11 cellular contexts compared by ENCODE assay signal in the genomic region with DNA sequence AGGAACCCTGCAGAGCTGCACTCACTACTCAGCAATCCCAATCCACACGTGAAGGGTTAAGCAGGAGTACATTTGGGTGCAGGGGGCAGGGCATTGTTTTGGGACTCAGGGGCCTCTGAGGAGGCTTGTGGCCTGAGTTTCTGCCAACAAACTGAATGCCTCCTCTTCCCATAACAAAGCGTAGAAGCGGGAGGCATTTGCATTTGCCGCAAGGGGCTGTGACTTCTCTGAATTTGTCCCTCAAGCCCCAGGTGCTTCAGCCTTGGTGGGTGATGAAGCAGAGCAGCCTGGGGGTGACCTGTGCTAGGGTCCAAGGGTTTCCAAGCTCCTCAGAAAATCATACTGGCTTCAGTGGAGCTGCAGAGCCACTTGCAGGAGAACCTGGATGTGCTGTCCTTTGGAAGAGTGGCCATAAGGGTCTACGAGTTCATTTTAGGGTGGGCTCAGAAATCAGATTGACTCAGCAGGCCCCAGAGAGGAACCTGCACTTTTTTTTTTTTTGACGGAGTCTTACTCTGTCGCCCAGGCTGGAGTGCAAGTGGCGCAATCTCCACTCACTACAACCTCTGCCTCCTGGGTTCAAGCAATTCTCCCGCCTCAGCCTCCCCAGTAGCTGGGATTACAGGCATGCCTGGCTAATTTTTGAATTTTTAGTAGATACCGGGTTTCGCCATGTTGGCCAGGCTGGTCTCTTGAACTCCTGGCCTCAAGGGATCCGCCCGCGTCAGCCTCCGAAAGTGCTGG. TPM values are rescaled to one million over a fixed set of nuclear protein-coding genes. Genes with fewer than 3 reads are reported as not detected.
DNase-seq lines count a peak whose midpoint lies in the region; ATAC-seq and TF ChIP-seq lines count a peak whose summit lies in the region.
"Had no signal": no experiment of that assay in that cellular context is flagged by ENCODE, and none has a peak within 500 bp of the region (broad histone marks: within the 10 kb centered on the region; RNA-seq: fewer than 3 reads in every experiment).

No MANE protein-coding gene starts in this region.

- H3K4me3 Mint-ChIP-seq in GM23338 (peak overlapping the region; percentile 96), T-helper 17 cell (no peak overlapping the region)

- H3K36me3 ChIP-seq in BLaER1: peaks cover 38% of the 10 kb centered on the region
- peaks cover 30% of the 10 kb centered on the region for H3K36me3 ChIP-seq in GM23338 (ENCODE audit: insufficient read depth)

- H3K27ac Mint-ChIP-seq in GM23338: peak overlapping the region; percentile 99
- H3K27ac Mint-ChIP-seq in T-helper 17 cell: peak overlapping the region; percentile 98

- peaks cover 28% of the 10 kb centered on the region for H3K27me3 Mint-ChIP-seq in GM23338 (ENCODE audit: insufficient read depth, low read depth, poor library complexity)
- H3K27me3 Mint-ChIP-seq in T-helper 17 cell: no peaks in the 10 kb centered on the region

- H3K9me3 Mint-ChIP-seq in GM23338: peaks cover 3% of the 10 kb centered on the region; the same call in 2 of the 3 replicates

- H3K9me3 ChIP-seq in BLaER1: no peaks in the 10 kb centered on the region
- no peaks in the 10 kb centered on the region for H3K9me3 ChIP-seq in T-helper 17 cell (ENCODE audit: control insufficient read depth, low read length, poor library complexity, severe bottlenecking)

- no peaks in the 10 kb centered on the region for H3K27me3 ChIP-seq in BLaER1
- H3K27me3 ChIP-seq in GM23338 (ENCODE audit: insufficient read depth): no peaks in the 10 kb centered on the region

- TF ChIP-seq CTCF in GM23338 (conservative IDR thresholded peaks at IDR 0.05; ENCODE audit: low read depth in 2 of 2): no peak

- H3K4me1 ChIP-seq in BLaER1 (peaks cover 60% of the 10 kb centered on the region), GM23338 (ENCODE audit: insufficient read depth) (peaks cover 44% of the 10 kb centered on the region)

- H3K27ac ChIP-seq in BLaER1: no peak overlapping the region
- peak overlapping the region; percentile 94 for H3K27ac ChIP-seq in GM23338 (ENCODE audit: low read depth)

- H3K36me3 Mint-ChIP-seq in GM23338 (ENCODE audit: low read depth): peaks cover 48% of the 10 kb centered on the region
- H3K36me3 Mint-ChIP-seq in T-helper 17 cell (ENCODE audit: low read depth): peaks cover 4% of the 10 kb centered on the region

- no peak overlapping the region for H3K4me3 ChIP-seq in BLaER1
- H3K4me3 ChIP-seq in GM23338: peak overlapping the region; percentile 44
- H3K4me3 ChIP-seq in iPS-11a (ENCODE audit: low read depth, low read length): peak overlapping the region; percentile 88

- no peaks in the 10 kb centered on the region for H3K9me2 ChIP-seq in GM23338 (ENCODE audit: insufficient read depth)

- H3K79me2 ChIP-seq in GM23338 (replicated peaks; ENCODE audit: insufficient read depth): peaks cover 36% of the 10 kb centered on the region

- ATAC-seq in GM23338 (peak; percentile 68), T-helper 17 cell (no peak), HG02588 (IDR thresholded peaks at IDR 0.05; ENCODE audit: unreplicated experiment) (no peak), GM18867 (IDR thresholded peaks at IDR 0.05; ENCODE audit: unreplicated experiment) (no peak), GM19395 (IDR thresholded peaks at IDR 0.05; ENCODE audit: unreplicated experiment) (no peak)

- no peak overlapping the region for H2AFZ ChIP-seq in GM23338

- peaks cover 38% of the 10 kb centered on the region for H3F3A ChIP-seq in GM23338 (replicated peaks; ENCODE audit: low read depth)

- peaks cover 35% of the 10 kb centered on the region for H4K20me1 ChIP-seq in BLaER1
- peaks cover 27% of the 10 kb centered on the region for H4K20me1 ChIP-seq in GM23338 (replicated peaks; ENCODE audit: insufficient read depth)

- H3K9ac ChIP-seq in BLaER1: no peak overlapping the region

- H3K4me1 Mint-ChIP-seq in GM23338 (peaks cover 46% of the 10 kb centered on the region), T-helper 17 cell (peaks cover 26% of the 10 kb centered on the region)

- DNase-seq in GM23338 (ENCODE audit: low spot score) (peak; percentile 93), T-helper 17 cell (no peak), amniotic stem cell (lab: John Stamatoyannopoulos, UW) (no peak)
- DNase-seq: caudate nucleus, erythroblast, NCI-H187 had no signal

- H3K4me2 ChIP-seq in BLaER1: peak overlapping the region; percentile 96
- peak overlapping the region; percentile 72 for H3K4me2 ChIP-seq in GM23338

TF ChIP-seq in GM23338, 12 proteins besides CTCF, POLR2A, EP300 and RAD21:
- TF ChIP-seq ZNF114 (CRISPR knock-in tag; IDR thresholded peaks at IDR 0.05) (no peak), NANOG (IDR thresholded peaks at IDR 0.05; ENCODE audit: borderline replicate concordance) (0 out of 2 replicates have a peak, but pooled peaks have one; percentile 18), POLR2AphosphoS5 (IDR thresholded peaks at IDR 0.05; ENCODE audit: low read depth) (peak; percentile 70)
- TF ChIP-seq, protein P1, sequence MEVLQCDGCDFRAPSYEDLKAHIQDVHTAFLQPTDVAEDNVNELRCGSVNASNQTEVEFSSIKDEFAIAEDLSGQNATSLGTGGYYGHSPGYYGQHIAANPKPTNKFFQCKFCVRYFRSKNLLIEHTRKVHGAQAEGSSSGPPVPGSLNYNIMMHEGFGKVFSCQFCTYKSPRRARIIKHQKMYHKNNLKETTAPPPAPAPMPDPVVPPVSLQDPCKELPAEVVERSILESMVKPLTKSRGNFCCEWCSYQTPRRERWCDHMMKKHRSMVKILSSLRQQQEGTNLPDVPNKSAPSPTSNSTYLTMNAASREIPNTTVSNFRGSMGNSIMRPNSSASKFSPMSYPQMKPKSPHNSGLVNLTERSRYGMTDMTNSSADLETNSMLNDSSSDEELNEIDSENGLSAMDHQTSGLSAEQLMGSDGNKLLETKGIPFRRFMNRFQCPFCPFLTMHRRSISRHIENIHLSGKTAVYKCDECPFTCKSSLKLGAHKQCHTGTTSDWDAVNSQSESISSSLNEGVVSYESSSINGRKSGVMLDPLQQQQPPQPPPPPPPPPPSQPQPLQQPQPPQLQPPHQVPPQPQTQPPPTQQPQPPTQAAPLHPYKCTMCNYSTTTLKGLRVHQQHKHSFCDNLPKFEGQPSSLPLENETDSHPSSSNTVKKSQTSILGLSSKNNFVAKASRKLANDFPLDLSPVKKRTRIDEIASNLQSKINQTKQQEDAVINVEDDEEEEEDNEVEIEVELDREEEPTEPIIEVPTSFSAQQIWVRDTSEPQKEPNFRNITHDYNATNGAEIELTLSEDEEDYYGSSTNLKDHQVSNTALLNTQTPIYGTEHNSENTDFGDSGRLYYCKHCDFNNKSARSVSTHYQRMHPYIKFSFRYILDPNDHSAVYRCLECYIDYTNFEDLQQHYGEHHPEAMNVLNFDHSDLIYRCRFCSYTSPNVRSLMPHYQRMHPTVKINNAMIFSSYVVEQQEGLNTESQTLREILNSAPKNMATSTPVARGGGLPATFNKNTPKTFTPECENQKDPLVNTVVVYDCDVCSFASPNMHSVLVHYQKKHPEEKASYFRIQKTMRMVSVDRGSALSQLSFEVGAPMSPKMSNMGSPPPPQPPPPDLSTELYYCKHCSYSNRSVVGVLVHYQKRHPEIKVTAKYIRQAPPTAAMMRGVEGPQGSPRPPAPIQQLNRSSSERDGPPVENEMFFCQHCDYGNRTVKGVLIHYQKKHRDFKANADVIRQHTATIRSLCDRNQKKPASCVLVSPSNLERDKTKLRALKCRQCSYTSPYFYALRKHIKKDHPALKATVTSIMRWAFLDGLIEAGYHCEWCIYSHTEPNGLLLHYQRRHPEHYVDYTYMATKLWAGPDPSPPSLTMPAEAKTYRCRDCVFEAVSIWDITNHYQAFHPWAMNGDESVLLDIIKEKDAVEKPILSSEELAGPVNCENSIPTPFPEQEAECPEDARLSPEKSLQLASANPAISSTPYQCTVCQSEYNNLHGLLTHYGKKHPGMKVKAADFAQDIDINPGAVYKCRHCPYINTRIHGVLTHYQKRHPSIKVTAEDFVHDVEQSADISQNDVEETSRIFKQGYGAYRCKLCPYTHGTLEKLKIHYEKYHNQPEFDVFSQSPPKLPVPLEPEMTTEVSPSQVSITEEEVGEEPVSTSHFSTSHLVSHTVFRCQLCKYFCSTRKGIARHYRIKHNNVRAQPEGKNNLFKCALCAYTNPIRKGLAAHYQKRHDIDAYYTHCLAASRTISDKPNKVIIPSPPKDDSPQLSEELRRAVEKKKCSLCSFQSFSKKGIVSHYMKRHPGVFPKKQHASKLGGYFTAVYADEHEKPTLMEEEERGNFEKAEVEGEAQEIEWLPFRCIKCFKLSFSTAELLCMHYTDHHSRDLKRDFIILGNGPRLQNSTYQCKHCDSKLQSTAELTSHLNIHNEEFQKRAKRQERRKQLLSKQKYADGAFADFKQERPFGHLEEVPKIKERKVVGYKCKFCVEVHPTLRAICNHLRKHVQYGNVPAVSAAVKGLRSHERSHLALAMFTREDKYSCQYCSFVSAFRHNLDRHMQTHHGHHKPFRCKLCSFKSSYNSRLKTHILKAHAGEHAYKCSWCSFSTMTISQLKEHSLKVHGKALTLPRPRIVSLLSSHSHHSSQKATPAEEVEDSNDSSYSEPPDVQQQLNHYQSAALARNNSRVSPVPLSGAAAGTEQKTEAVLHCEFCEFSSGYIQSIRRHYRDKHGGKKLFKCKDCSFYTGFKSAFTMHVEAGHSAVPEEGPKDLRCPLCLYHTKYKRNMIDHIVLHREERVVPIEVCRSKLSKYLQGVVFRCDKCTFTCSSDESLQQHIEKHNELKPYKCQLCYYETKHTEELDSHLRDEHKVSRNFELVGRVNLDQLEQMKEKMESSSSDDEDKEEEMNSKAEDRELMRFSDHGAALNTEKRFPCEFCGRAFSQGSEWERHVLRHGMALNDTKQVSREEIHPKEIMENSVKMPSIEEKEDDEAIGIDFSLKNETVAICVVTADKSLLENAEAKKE (CRISPR knock-in tag; IDR thresholded peaks at IDR 0.05): peak; percentile 85; the same call in 1 of the 2 replicates
- TF ChIP-seq, protein P2, sequence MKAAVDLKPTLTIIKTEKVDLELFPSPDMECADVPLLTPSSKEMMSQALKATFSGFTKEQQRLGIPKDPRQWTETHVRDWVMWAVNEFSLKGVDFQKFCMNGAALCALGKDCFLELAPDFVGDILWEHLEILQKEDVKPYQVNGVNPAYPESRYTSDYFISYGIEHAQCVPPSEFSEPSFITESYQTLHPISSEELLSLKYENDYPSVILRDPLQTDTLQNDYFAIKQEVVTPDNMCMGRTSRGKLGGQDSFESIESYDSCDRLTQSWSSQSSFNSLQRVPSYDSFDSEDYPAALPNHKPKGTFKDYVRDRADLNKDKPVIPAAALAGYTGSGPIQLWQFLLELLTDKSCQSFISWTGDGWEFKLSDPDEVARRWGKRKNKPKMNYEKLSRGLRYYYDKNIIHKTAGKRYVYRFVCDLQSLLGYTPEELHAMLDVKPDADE (IDR thresholded peaks at IDR 0.05): no peak

RNA-seq across cellular contexts. Expression of a gene that starts 1.4 kb away (rescaled TPM):
- total RNA-seq in GM23338 (2014; rRNA removed; shearing (Covaris generic)): 1,658 and 1,827 TPM in 2 replicates
- polyA plus RNA-seq in GM23338 (2016; fragmentation: Nextera tagmentation; extraction: Ambion mirVana): 1,591 and 1,731 TPM in 2 replicates
- total RNA-seq in T-helper 17 cell: 1,000 to 10,000 TPM; 1,939 to 2,030 TPM

RNA-seq across cellular contexts. Expression of a gene that starts 21.9 kb away (rescaled TPM):
- total RNA-seq in GM23338 (2014; rRNA removed; shearing (Covaris generic)): 35.9 and 61.9 TPM in 2 replicates
- polyA plus RNA-seq in GM23338 (2016; fragmentation: Nextera tagmentation; extraction: Ambion mirVana): 19.8 and 23.9 TPM in 2 replicates
- total RNA-seq in T-helper 17 cell: 10 to 100 TPM; 39.9 to 55.4 TPM
